Comparison of ENCODE assay signal across 8 cellular contexts in the genomic region with DNA sequence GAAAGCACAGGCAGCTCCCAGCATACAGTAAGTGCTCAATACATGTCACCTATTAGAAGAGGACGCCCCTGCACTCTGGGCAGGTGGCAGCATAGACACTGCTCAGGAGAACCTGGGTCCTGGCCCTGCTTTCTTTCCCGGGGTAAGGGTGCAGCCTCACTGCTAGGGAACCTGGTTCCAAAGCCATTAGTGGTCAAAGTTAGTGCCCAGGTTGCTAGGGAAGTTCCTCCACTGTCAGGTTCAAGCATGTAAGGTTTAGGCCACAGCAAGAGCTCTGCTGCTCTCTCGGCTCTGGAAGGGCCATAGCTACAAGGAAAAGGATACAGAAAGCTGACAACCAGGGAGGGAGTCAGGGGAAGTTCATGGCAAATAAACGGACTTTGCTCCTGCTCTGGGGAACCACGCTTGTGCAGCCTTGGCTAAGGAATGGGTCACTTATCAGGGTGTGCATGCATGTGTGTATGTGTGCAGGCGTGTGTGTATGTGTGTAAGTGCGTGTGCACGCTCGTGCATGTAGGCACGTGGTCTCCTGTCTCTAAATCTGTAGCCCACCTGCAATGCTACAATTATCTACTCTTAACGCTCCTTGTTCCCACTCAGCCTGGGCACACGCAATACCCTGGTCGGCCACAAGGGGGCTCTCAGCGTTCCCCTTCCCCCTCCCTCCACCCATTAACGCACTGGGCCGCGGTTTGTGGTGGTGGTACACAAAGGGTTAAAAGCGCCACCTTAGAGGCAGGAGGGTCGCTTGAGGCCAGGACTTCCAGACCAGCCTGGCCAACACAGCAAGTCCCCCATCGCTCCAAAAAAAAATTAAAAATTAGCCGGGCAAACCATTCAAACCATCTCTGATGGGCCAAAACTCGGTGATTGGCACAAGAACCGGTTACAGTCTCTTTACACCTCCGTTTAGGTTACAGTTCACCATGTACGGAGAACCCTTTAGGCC. TPM values are rescaled to one million over a fixed set of nuclear protein-coding genes. Genes with fewer than 3 reads are reported as not detected.
DNase-seq lines count a peak whose midpoint lies in the region; ATAC-seq and TF ChIP-seq lines count a peak whose summit lies in the region.

No MANE protein-coding gene starts in this region.

- TF ChIP-seq CTCF in dorsolateral prefrontal cortex (IDR thresholded peaks at IDR 0.05 in 54 of 56, conservative IDR thresholded peaks at IDR 0.05 in 2 of 56; ENCODE audit: low read depth in 1 of 56, partially characterized antibody in 56 of 56) (peak; percentile 74 to 95 (median 89)), lower lobe of right lung (IDR thresholded peaks at IDR 0.05) (peak; percentile 98)

- H3K4me1 Mint-ChIP-seq in activated CD4-positive, alpha-beta T cell treated with anti-CD3 and anti-CD28 coated beads, Interleukin-2, amount 10 ng/mL, durations not matched to agents 24 days and 14 days = peaks cover 10% of the 10 kb centered on the region

- H3K4me3 ChIP-seq in dorsolateral prefrontal cortex (no peak overlapping the region), lower lobe of right lung (no peak overlapping the region)

- peaks cover 6% of the 10 kb centered on the region for H3K9me3 Mint-ChIP-seq in activated CD4-positive, alpha-beta T cell treated with anti-CD3 and anti-CD28 coated beads, Interleukin-2, amount 10 ng/mL, durations not matched to agents 24 days and 14 days

- H3K27me3 Mint-ChIP-seq in activated CD4-positive, alpha-beta T cell treated with anti-CD3 and anti-CD28 coated beads, Interleukin-2, amount 10 ng/mL, durations not matched to agents 24 days and 14 days = peaks cover 5% of the 10 kb centered on the region

- no peaks in the 10 kb centered on the region for H3K27me3 ChIP-seq in dorsolateral prefrontal cortex
- no peaks in the 10 kb centered on the region for H3K27me3 ChIP-seq in lower lobe of right lung (ENCODE audit: low read depth)

- H3K27ac ChIP-seq in dorsolateral prefrontal cortex (no peak overlapping the region), lower lobe of right lung (no peak overlapping the region)

- H3K4me1 ChIP-seq in lower lobe of right lung = peaks cover 5% of the 10 kb centered on the region

- no peaks in the 10 kb centered on the region for H3K36me3 ChIP-seq in lower lobe of right lung

- ATAC-seq in lower lobe of right lung (peak; percentile 80 to 87), GM18517 (IDR thresholded peaks at IDR 0.05; ENCODE audit: unreplicated experiment) (no peak)

- no peak overlapping the region for H3K4me3 Mint-ChIP-seq in activated CD4-positive, alpha-beta T cell treated with anti-CD3 and anti-CD28 coated beads, Interleukin-2, amount 10 ng/mL, durations not matched to agents 24 days and 14 days

- intact Hi-C loops in activated CD4-positive, alpha-beta T cell treated with anti-CD3 and anti-CD28 coated beads, Interleukin-2, amount 10 ng/mL, durations not matched to agents 24 days and 14 days (cut with micrococcal nuclease) = loop anchor here (1.0 kb wide), 2 partner anchors 14 to 302 kb away; no protein-coding TSS in a partner anchor
- intact Hi-C loops in dorsolateral prefrontal cortex (cut with DNase I) (loop anchor here (5.0 to 10.0 kb wide), 2 partner anchors 212 to 300 kb away; no protein-coding TSS in a partner anchor), lower lobe of right lung (cut with DNase I) (no loop called here)

- H3K27ac Mint-ChIP-seq in activated CD4-positive, alpha-beta T cell treated with anti-CD3 and anti-CD28 coated beads, Interleukin-2, amount 10 ng/mL, durations not matched to agents 24 days and 14 days = no peak overlapping the region

- H3K9me3 ChIP-seq in lower lobe of right lung = no peaks in the 10 kb centered on the region

- H3K36me3 Mint-ChIP-seq in activated CD4-positive, alpha-beta T cell treated with anti-CD3 and anti-CD28 coated beads, Interleukin-2, amount 10 ng/mL, durations not matched to agents 24 days and 14 days (ENCODE audit: low read depth) = no peaks in the 10 kb centered on the region

- DNase-seq in DMS79 treated with DMSO at 0.1 percent for 48 hours (lab: John Stamatoyannopoulos, UW) (peak; percentile 2), DMS79 (lab: John Stamatoyannopoulos, UW) (no peak), NAMALWA (ENCODE audit: low spot score) (peak; percentile 57), dorsolateral prefrontal cortex (peak in 8 of 10 donors; percentile 20 to 62 (median 46)), lower lobe of right lung (peak; percentile 74)
- DNase-seq in activated CD4-positive, alpha-beta T cell treated with anti-CD3 and anti-CD28 coated beads, Interleukin-2, amount 10 ng/mL, durations not matched to agents 24 days and 14 days = peak; percentile 90
- DNase-seq in stimulated activated CD8-positive, alpha-beta memory T cell treated with anti-CD3 and anti-CD28 coated beads, Interleukin-15, amount 100 ng/mL, for 24 hours (ENCODE audit: low read depth) = peak; percentile 70

RNA-seq across cellular contexts. Expression of a gene that starts 48.5 kb away (rescaled TPM):
- 11.0 and 13.6 TPM in 2 replicates for total RNA-seq in activated CD4-positive, alpha-beta T cell treated with anti-CD3 and anti-CD28 coated beads, Interleukin-2, amount 10 ng/mL, durations not matched to agents 24 days and 14 days
- total RNA-seq in dorsolateral prefrontal cortex (10 to 100 TPM in 117 of 120 experiments, 1 to 10 TPM in 3; 8.7 to 25.5 (median 15.1) TPM), lower lobe of right lung (8.6 TPM)
